ENCODE assay signal across 28 cellular contexts in genomic region chr10:29970012-29970396, GRCh38.
"Had no signal": no experiment of that assay in that cellular context is flagged by ENCODE, and none has a peak within 500 bp of the region (broad histone marks: within the 10 kb centered on the region; RNA-seq: fewer than 3 reads in every experiment).

No MANE protein-coding gene starts in this region.

- ATAC-seq: naive thymus-derived CD8-positive, alpha-beta T cell; natural killer cell treated with Interleukin-12 subunit alpha and Interleukin-12 subunit beta and Interleukin-15 and Interleukin-18, amount 100 ng/mL, for 72 hours; pancreas; right lobe of liver; stimulated activated memory B cell treated with anti-CD40 and anti-IgM and Interleukin-4, amounts not matched to agents 10 μg/mL and 1 μg/mL and 100 μg/mL, for 72 hours; stimulated activated naive CD8-positive, alpha-beta T cell treated with anti-CD3 and anti-CD28 coated beads, Interleukin-15, amount 100 ng/mL, for 72 hours; stimulated activated naive CD8-positive, alpha-beta T cell treated with anti-CD3 and anti-CD28 coated beads, Interleukin-15, Interleukin-2, amounts not matched to agents 100 U/mL and 50 U/mL, for 24 hours; upper lobe of right lung had no signal

- H3K27me3 ChIP-seq: neutrophil, pancreas, right lobe of liver, sigmoid colon, spleen, suprapubic skin, testis, tibial artery, transverse colon, upper lobe of right lung, uterus had no signal

- H3K36me3 ChIP-seq: neutrophil, pancreas, prostate gland, right lobe of liver, sigmoid colon, spleen, suprapubic skin, tibial artery, transverse colon, upper lobe of right lung, uterus had no signal

- H3K9me3 ChIP-seq: neutrophil, pancreas, prostate gland, right lobe of liver, sigmoid colon, suprapubic skin, testis, tibial artery, transverse colon, upper lobe of right lung, uterus had no signal

- H3K4me2 ChIP-seq: smooth muscle cell had no signal

- H3K4me1 ChIP-seq: pancreas, prostate gland, right lobe of liver, spleen, suprapubic skin, testis, uterus had no signal

- H3K4me3 ChIP-seq: pancreas, prostate gland, right lobe of liver, sigmoid colon, skin epidermis, smooth muscle cell, spleen, suprapubic skin, testis, tibial artery, transverse colon, upper lobe of right lung, uterus had no signal

- DNase-seq: naive thymus-derived CD8-positive, alpha-beta T cell; nephron progenitor cell; nucleus accumbens; pancreas; right lobe of liver; spleen; stimulated activated CD4-positive, alpha-beta T cell treated with anti-CD3 and anti-CD28 coated beads, Interleukin-12 subunit alpha, Interleukin-12 subunit beta, amount 100 ng/mL, for 4 hours; stimulated activated CD4-positive, alpha-beta T cell treated with anti-CD3 and anti-CD28 coated beads, Interleukin-1b, Interleukin-23, amount 100 ng/mL, for 48 hours; stimulated activated CD4-positive, alpha-beta T cell treated with anti-CD3 and anti-CD28 coated beads, Interleukin-4, amount 100 ng/mL, for 1 hour; stimulated activated CD4-positive, alpha-beta T cell treated with anti-CD3 and anti-CD28 coated beads, Interleukin-4, amount 100 ng/mL, for 4 hours; stimulated activated CD8-positive, alpha-beta memory T cell treated with anti-CD3 and anti-CD28 coated beads, Interleukin-4, amount 100 ng/mL, for 48 hours; stimulated activated naive CD4-positive, alpha-beta T cell; stimulated activated naive CD8-positive, alpha-beta T cell treated with anti-CD3 and anti-CD28 coated beads, Interleukin-15, amount 100 ng/mL, for 72 hours; stimulated activated naive CD8-positive, alpha-beta T cell treated with anti-CD3 and anti-CD28 coated beads, Interleukin-15, Interleukin-2, amounts not matched to agents 100 U/mL and 50 U/mL, for 24 hours; substantia nigra; testis; tibial artery; transverse colon; upper lobe of right lung had no signal

- H3K27ac ChIP-seq: neutrophil, pancreas, prostate gland, right lobe of liver, skin epidermis, spleen, suprapubic skin, testis, tibial artery, upper lobe of right lung, uterus had no signal
